Comparison of ENCODE assay signal across 17 cellular contexts in genomic region chr12:48013287-48013686, GRCh38. TPM values are rescaled to one million over a fixed set of nuclear protein-coding genes. Genes with fewer than 3 reads are reported as not detected.
"Had no signal": no experiment of that assay in that cellular context is flagged by ENCODE, and none has a peak within 500 bp of the region (broad histone marks: within the 10 kb centered on the region; RNA-seq: fewer than 3 reads in every experiment).

No MANE protein-coding gene starts in this region.

- H3K27ac ChIP-seq: epithelial cell of prostate, esophagus muscularis mucosa, gastrocnemius medialis, heart right ventricle, lower lobe of right lung, neural progenitor cell, psoas muscle had no signal

- DNase-seq: effector memory CD8-positive, alpha-beta T cell; gastrocnemius medialis; heart right ventricle; hypothalamus; kidney glomerular epithelial cell; lower lobe of right lung; nucleus accumbens; psoas muscle; retina; stimulated activated CD4-positive, alpha-beta T cell treated with anti-CD3 and anti-CD28 coated beads, Interleukin-2, amount 100 ng/mL, for 24 hours; stimulated activated CD4-positive, alpha-beta T cell treated with anti-CD3 and anti-CD28 coated beads, Interleukin-4, amount 100 ng/mL, for 4 hours; stimulated activated naive B cell treated with anti-CD40 and anti-IgM and Interleukin-4, amounts not matched to agents 10 μg/mL and 1 μg/mL and 100 μg/mL, for 72 hours had no signal

- H3K4me1 ChIP-seq: esophagus muscularis mucosa, gastrocnemius medialis, heart right ventricle, lower lobe of right lung, psoas muscle had no signal

- H3K4me3 ChIP-seq: esophagus muscularis mucosa, gastrocnemius medialis, heart right ventricle, lower lobe of right lung, neural progenitor cell, psoas muscle had no signal

- ATAC-seq: effector memory CD8-positive, alpha-beta T cell; gastrocnemius medialis; heart right ventricle; lower lobe of right lung; natural killer cell treated with Interleukin-12 subunit alpha and Interleukin-12 subunit beta and Interleukin-15 and Interleukin-18, amount 100 ng/mL, for 72 hours; psoas muscle; sciatic nerve; stimulated activated naive B cell treated with anti-CD40 and anti-IgM and Interleukin-4, amounts not matched to agents 10 μg/mL and 1 μg/mL and 100 μg/mL, for 72 hours had no signal

- H3K27me3 ChIP-seq: gastrocnemius medialis had no signal

- H3K9me3 ChIP-seq: esophagus muscularis mucosa, gastrocnemius medialis, heart right ventricle, lower lobe of right lung, psoas muscle had no signal

- H3K36me3 ChIP-seq: esophagus muscularis mucosa, gastrocnemius medialis, heart right ventricle, lower lobe of right lung, neural progenitor cell had no signal

RNA-seq across cellular contexts. Expression of gene COL2A1, which starts 9.0 kb away (rescaled TPM):
- total RNA-seq: esophagus muscularis mucosa; gastrocnemius medialis; lower lobe of right lung; natural killer cell treated with Interleukin-12 subunit alpha and Interleukin-12 subunit beta and Interleukin-15 and Interleukin-18, amount 100 ng/mL, for 72 hours; sciatic nerve had no signal
